12 cellular contexts compared by ENCODE assay signal in genomic region chr12:49946086-49946485, GRCh38. TPM values are rescaled to one million over a fixed set of nuclear protein-coding genes. Genes with fewer than 3 reads are reported as not detected.
DNase-seq lines count a peak whose midpoint lies in the region; ATAC-seq and TF ChIP-seq lines count a peak whose summit lies in the region.
"Had no signal": no experiment of that assay in that cellular context is flagged by ENCODE, and none has a peak within 500 bp of the region (broad histone marks: within the 10 kb centered on the region; RNA-seq: fewer than 3 reads in every experiment).

No MANE protein-coding gene starts in this region.

- no peaks in the 10 kb centered on the region for H3K9me3 Mint-ChIP-seq in MCF 10A (ENCODE audit: unreplicated experiment)
- H3K9me3 Mint-ChIP-seq: dendritic cell treated with granulocyte-macrophage colony-stimulating factor and Interleukin-4, amounts not matched to agents 40 ng/mL and 50 ng/mL, for 4 days had no signal

- POLR2A ChIA-PET in MCF 10A (lab: Yijun Ruan, JAX) = interaction anchor here (0.7 to 1.1 kb wide), 2 partner anchors 65 to 79 kb away, joined by 3 to 4 read pairs; no protein-coding TSS in a partner anchor

- no peak overlapping the region for H3K9ac ChIP-seq in iPS-15b (ENCODE audit: low read depth, low read length)

- H3K36me3 Mint-ChIP-seq in MCF 10A (ENCODE audit: insufficient read depth, unreplicated experiment) = peaks cover 6% of the 10 kb centered on the region

- no peak overlapping the region for H3K4me3 Mint-ChIP-seq in MCF 10A (ENCODE audit: unreplicated experiment)

- H3K27ac ChIP-seq in breast epithelium (no peak overlapping the region), WERI-Rb-1 (peak overlapping the region; percentile 45), transverse colon (peak overlapping the region; percentile 14 to 64 (median 28))
- H3K27ac ChIP-seq: lower lobe of right lung had no signal

- CTCF ChIA-PET in MCF 10A (lab: Yijun Ruan, JAX) = interaction anchor here (0.6 to 4.2 kb wide), 34 partner anchors 8 to 1302 kb away, joined by 3 to 26 read pairs (median 3); no protein-coding TSS in a partner anchor

- TF ChIP-seq CTCF in MCF 10A (IDR thresholded peaks at IDR 0.05; ENCODE audit: unreplicated experiment) (no peak), breast epithelium (IDR thresholded peaks at IDR 0.05) (no peak), WERI-Rb-1 (IDR thresholded peaks at IDR 0.05; ENCODE audit: low read depth, low read length) (no peak), transverse colon (IDR thresholded peaks at IDR 0.05) (no peak)

- H3K27ac Mint-ChIP-seq in MCF 10A (ENCODE audit: low read depth, unreplicated experiment) = peak overlapping the region; percentile 47

- BruUV-seq in MCF 10A (replicated peaks; lab: Mats Ljungman, UMichigan) = no TSS peak

- H3K4me3 ChIP-seq in breast epithelium (no peak overlapping the region), WERI-Rb-1 (ENCODE audit: low read depth, low read length) (no peak overlapping the region), iPS-15b (ENCODE audit: low read depth, low read length) (peak overlapping the region; percentile 10), transverse colon (no peak overlapping the region)

- intact Hi-C loops in MCF 10A (cut with micrococcal nuclease) = no loop called here
- intact Hi-C loops in breast epithelium (cut with DNase I; ENCODE audit: low total_unique reads) = no loop called here
- intact Hi-C loops in transverse colon (cut with DNase I; ENCODE audit: low total_unique reads) = no loop called here
- intact Hi-C loops in head of caudate nucleus (cut with DNase I) = no loop called here

- in situ Hi-C loops in transverse colon (cut with MboI; ENCODE audit: low pct_ligation_motif_present in 1 of 4, low pct_unique_long_range_greater_than_20kb in 1 of 4, low sequenced_read_pairs in 3 of 4) = no loop called here

- TF ChIP-seq EP300 in transverse colon (IDR thresholded peaks at IDR 0.05; ENCODE audit: low read depth) = no peak

- no peaks in the 10 kb centered on the region for H3K9me3 ChIP-seq in breast epithelium
- no peaks in the 10 kb centered on the region for H3K9me3 ChIP-seq in WERI-Rb-1 (ENCODE audit: severe bottlenecking)
- no peaks in the 10 kb centered on the region for H3K9me3 ChIP-seq in iPS-15b (ENCODE audit: control insufficient read depth, insufficient read depth, low read length)
- no peaks in the 10 kb centered on the region for H3K9me3 ChIP-seq in transverse colon
- H3K9me3 ChIP-seq: lower lobe of right lung had no signal

- TF ChIP-seq POLR2A in breast epithelium (IDR thresholded peaks at IDR 0.05) = no peak
- no peak for TF ChIP-seq POLR2A in transverse colon (IDR thresholded peaks at IDR 0.05)

- H3K27me3 ChIP-seq in breast epithelium (no peaks in the 10 kb centered on the region), WERI-Rb-1 (ENCODE audit: insufficient read depth, low read depth, severe bottlenecking) (no peaks in the 10 kb centered on the region), iPS-15b (ENCODE audit: control insufficient read depth, insufficient read depth, low read length) (peaks cover 5% of the 10 kb centered on the region), transverse colon (no peaks in the 10 kb centered on the region)

- WGBS in transverse colon (ENCODE audit: low coverage in 1 of 2), 2 donors = 63 to 76% methylated on average over 5 to 9 of the region's 9 CpGs

- ATAC-seq in GM21515 (IDR thresholded peaks at IDR 0.05; ENCODE audit: unreplicated experiment) = no peak

- H3K4me1 Mint-ChIP-seq in MCF 10A (ENCODE audit: insufficient read depth, unreplicated experiment) = peaks cover 19% of the 10 kb centered on the region

- H3K4me1 ChIP-seq in breast epithelium (no peaks in the 10 kb centered on the region), iPS-15b (ENCODE audit: control insufficient read depth, insufficient read depth, low read length) (peaks cover 13% of the 10 kb centered on the region), transverse colon (peaks cover 0 to 17% (median 10%) of the 10 kb centered on the region in 4 donors)

- no peaks in the 10 kb centered on the region for H3K27me3 Mint-ChIP-seq in MCF 10A (ENCODE audit: insufficient read depth, unreplicated experiment)

- H3K36me3 ChIP-seq in breast epithelium (no peaks in the 10 kb centered on the region), WERI-Rb-1 (no peaks in the 10 kb centered on the region), iPS-15b (ENCODE audit: control insufficient read depth, insufficient read depth, low read length) (no peaks in the 10 kb centered on the region), transverse colon (no peaks in the 10 kb centered on the region)
- H3K36me3 ChIP-seq: lower lobe of right lung had no signal

- DNase-seq in MCF 10A (ENCODE audit: unreplicated experiment) = no peak
- DNase-seq in breast epithelium (ENCODE audit: low spot score in 2 of 2) = no peak
- no peak for DNase-seq in WERI-Rb-1
- peak; percentile 60 for DNase-seq in transverse colon
- DNase-seq in H4 (ENCODE audit: low spot score) = no peak
- DNase-seq in head of caudate nucleus = no peak
- DNase-seq: NCI-H2081 treated with DMSO at 0.1 percent for 48 hours had no signal

RNA-seq across cellular contexts. Expression of gene AQP2, which starts 4.5 kb away (rescaled TPM):
- total RNA-seq in MCF 10A (2022) (not detected in 2 replicates), breast epithelium (not detected), transverse colon (not detected)
- not detected in 2 replicates for total RNA-seq in H4 (2014; rRNA removed; shearing (Covaris generic))
- total RNA-seq: lower lobe of right lung had no signal

RNA-seq across cellular contexts. Expression of gene AQP5, which starts 15.6 kb away (rescaled TPM):
- total RNA-seq in MCF 10A (2022) = not detected in 2 replicates
- total RNA-seq in breast epithelium = 1 to 10 TPM in 2 of 3 donors, not detected in 1; 3.1 to 4.6 TPM
- total RNA-seq in transverse colon = not detected
- total RNA-seq in H4 (2014; rRNA removed; shearing (Covaris generic)) = not detected in 2 replicates
- total RNA-seq: renal cortical epithelial cell had no signal

RNA-seq across cellular contexts. Expression of gene AQP6, which starts 26.7 kb away (rescaled TPM):
- total RNA-seq in MCF 10A (2022) (not detected in 2 replicates), breast epithelium (under 1 TPM in 1 of 3 donors, not detected in 2; 0.16 TPM), transverse colon (under 1 TPM in 1 of 4 donors, not detected in 3; 0.41 TPM)
- total RNA-seq in H4 (2014; rRNA removed; shearing (Covaris generic)) = 0.10 TPM in 1 of 2 replicates, not detected in the other
- total RNA-seq: renal cortical epithelial cell had no signal

RNA-seq across cellular contexts. Expression of gene FAIM2, which starts 42.4 kb away (rescaled TPM):
- total RNA-seq in MCF 10A (2022) (not detected in 2 replicates), breast epithelium (1 to 10 TPM in 2 of 3 donors, under 1 TPM in 1; 0.64 to 1.9 (median 1.3) TPM), transverse colon (1 to 10 TPM; 1.5 to 2.8 (median 2.5) TPM)
- total RNA-seq in H4 (2014; rRNA removed; shearing (Covaris generic)) = 0.58 TPM in 1 of 2 replicates, not detected in the other
- total RNA-seq: renal cortical epithelial cell had no signal

Comparison
In these comparisons a context has a peak if more than half of its experiments do, and no peak if none do; other contexts are left out.
1. H3K27ac ChIP-seq: peak in WERI-Rb-1 (single experiment) and transverse colon (4 of 4); none in breast epithelium (0 of 2).